ENCODE assay signal across 1 cellular context in genomic region chr9:127163409-127163808, GRCh38.
TF ChIP-seq lines count a peak whose summit lies in the region.

No MANE protein-coding gene starts in this region.

TF ChIP-seq in HepG2, 621 proteins besides CTCF, POLR2A, EP300 and RAD21 (continued from another document):
- TF ChIP-seq ZNF512 (CRISPR knock-in tag; IDR thresholded peaks at IDR 0.05) = no peak
- no peak for TF ChIP-seq PAWR (CRISPR knock-in tag; IDR thresholded peaks at IDR 0.05; ENCODE audit: borderline replicate concordance)
- TF ChIP-seq SNRNP70 (IDR thresholded peaks at IDR 0.05; ENCODE audit: low read depth, low read length) = no peak
- TF ChIP-seq SAP130 (CRISPR knock-in tag; IDR thresholded peaks at IDR 0.05; ENCODE audit: low read depth) = peak; percentile 64
- peak; percentile 33; the same call in 1 of the 2 replicates for TF ChIP-seq HOMEZ (CRISPR knock-in tag; IDR thresholded peaks at IDR 0.05; ENCODE audit: low read depth)
- no peak for TF ChIP-seq CSRNP1 (CRISPR knock-in tag; IDR thresholded peaks at IDR 0.05)
- TF ChIP-seq ZMAT3 (CRISPR knock-in tag; conservative IDR thresholded peaks at IDR 0.05) = no peak
- 0 out of 2 replicates have a peak, but pooled peaks have one; percentile 21 for TF ChIP-seq GABPB1 (CRISPR knock-in tag; IDR thresholded peaks at IDR 0.05)
- 0 out of 2 replicates have a peak, but pooled peaks have one; percentile 11 for TF ChIP-seq GATAD2A (CRISPR knock-in tag; IDR thresholded peaks at IDR 0.05)
- no peak for TF ChIP-seq THRA (CRISPR knock-in tag; IDR thresholded peaks at IDR 0.05; ENCODE audit: borderline replicate concordance)
- no peak for TF ChIP-seq ZNF225 (CRISPR knock-in tag; IDR thresholded peaks at IDR 0.05)
- no peak for TF ChIP-seq JARID2 (CRISPR knock-in tag; IDR thresholded peaks at IDR 0.05; ENCODE audit: insufficient replicate concordance)
- no peak for TF ChIP-seq POLR2AphosphoS2 (IDR thresholded peaks at IDR 0.05; ENCODE audit: low read depth, low read length)
- no peak for TF ChIP-seq NFRKB (IDR thresholded peaks at IDR 0.05)
- no peak for TF ChIP-seq GABPA (IDR thresholded peaks at IDR 0.05; ENCODE audit: low read depth, low read length)
- peak; percentile 43; the same call in 1 of the 2 replicates for TF ChIP-seq GABPA (CRISPR knock-in tag; IDR thresholded peaks at IDR 0.05; ENCODE audit: low read depth)
- TF ChIP-seq AHDC1 (CRISPR knock-in tag; IDR thresholded peaks at IDR 0.05; ENCODE audit: borderline replicate concordance) = peak; percentile 36; the same call in 1 of the 2 replicates
- TF ChIP-seq ZNF30 (CRISPR knock-in tag; IDR thresholded peaks at IDR 0.05) = no peak
- no peak for TF ChIP-seq ZNF318 (CRISPR knock-in tag; IDR thresholded peaks at IDR 0.05)
- 0 out of 2 replicates have a peak, but pooled peaks have one; percentile 34 for TF ChIP-seq MIXL1 (CRISPR knock-in tag; IDR thresholded peaks at IDR 0.05)
- no peak for TF ChIP-seq NCOR1 (IDR thresholded peaks at IDR 0.05; ENCODE audit: borderline replicate concordance, low read length)
- TF ChIP-seq HNF4A (CRISPR knock-in tag; IDR thresholded peaks at IDR 0.05) = no peak
- peak; percentile 30; the same call in 1 of the 2 replicates for TF ChIP-seq HMG20A (CRISPR knock-in tag; IDR thresholded peaks at IDR 0.05; ENCODE audit: borderline replicate concordance)
- peak; percentile 79 for TF ChIP-seq FOSL2 (CRISPR knock-in tag; IDR thresholded peaks at IDR 0.05)
- peak; percentile 33; the same call in 1 of the 2 replicates for TF ChIP-seq KAT8 (CRISPR knock-in tag; IDR thresholded peaks at IDR 0.05)
- TF ChIP-seq ZBTB4 (CRISPR knock-in tag; IDR thresholded peaks at IDR 0.05; ENCODE audit: borderline replicate concordance) = no peak
- TF ChIP-seq ZNF333 (CRISPR knock-in tag; IDR thresholded peaks at IDR 0.05; ENCODE audit: borderline replicate concordance) = no peak
- no peak for TF ChIP-seq HNRNPLL (IDR thresholded peaks at IDR 0.05; ENCODE audit: low read depth, low read length, poor library complexity, severe bottlenecking)
